Comparison of ENCODE assay signal across 29 cellular contexts in genomic region chr11:6458352-6458751, GRCh38. TPM values are rescaled to one million over a fixed set of nuclear protein-coding genes. Genes with fewer than 3 reads are reported as not detected.
"Had no signal": no experiment of that assay in that cellular context is flagged by ENCODE, and none has a peak within 500 bp of the region (broad histone marks: within the 10 kb centered on the region; RNA-seq: fewer than 3 reads in every experiment).

No MANE protein-coding gene starts in this region.

- H3K36me3 Mint-ChIP-seq: activated naive CD4-positive, alpha-beta T cell treated with anti-CD3 and anti-CD28 coated beads, Interleukin-2, amount 50 U/mL, for 72 hours had no signal

- H3K9me3 ChIP-seq: ascending aorta, Peyer's patch had no signal

- H3K4me1 ChIP-seq: ascending aorta, Peyer's patch had no signal

- H3K27me3 Mint-ChIP-seq: activated B cell treated with CpG ODN at 0.5 μM for 24 hours; activated CD4-positive, alpha-beta T cell treated with anti-CD3 and anti-CD28 coated beads, Interleukin-2, amount 10 ng/mL, durations not matched to agents 24 days and 14 days; activated naive CD8-positive, alpha-beta T cell treated with anti-CD3 and anti-CD28 coated beads, Interleukin-2, amount 50 U/mL, for 24 hours; brain; central memory CD8-positive, alpha-beta T cell had no signal

- H3K4me1 Mint-ChIP-seq: activated B cell treated with CpG ODN at 0.5 μM for 24 hours; activated CD4-positive, alpha-beta T cell treated with anti-CD3 and anti-CD28 coated beads, Interleukin-2, amount 10 ng/mL, durations not matched to agents 24 days and 14 days; activated naive CD8-positive, alpha-beta T cell treated with anti-CD3 and anti-CD28 coated beads, Interleukin-2, amount 50 U/mL, for 24 hours; brain; central memory CD8-positive, alpha-beta T cell had no signal

- H3K27ac ChIP-seq: ascending aorta, KMS-11, RWPE1 had no signal

- H3K27ac Mint-ChIP-seq: activated B cell treated with CpG ODN at 0.5 μM for 24 hours; activated CD4-positive, alpha-beta T cell treated with anti-CD3 and anti-CD28 coated beads, Interleukin-2, amount 10 ng/mL, durations not matched to agents 24 days and 14 days; activated naive CD8-positive, alpha-beta T cell treated with anti-CD3 and anti-CD28 coated beads, Interleukin-2, amount 50 U/mL, for 24 hours; brain; T-helper 1 cell treated with Interleukin-12 subunit alpha and Interleukin-12 subunit beta and Interleukin-4 antibody, amounts not matched to agents 30 μg/mL and 1 μg/mL, for 36 hours had no signal

- H3K4me3 ChIP-seq: ascending aorta, Peyer's patch had no signal

- H3K27me3 ChIP-seq: ascending aorta, Peyer's patch had no signal

- H3K9me3 Mint-ChIP-seq: activated B cell treated with CpG ODN at 0.5 μM for 24 hours; activated CD4-positive, alpha-beta T cell treated with anti-CD3 and anti-CD28 coated beads, Interleukin-2, amount 10 ng/mL, durations not matched to agents 24 days and 14 days; activated naive CD4-positive, alpha-beta T cell treated with anti-CD3 and anti-CD28 coated beads, Interleukin-2, amount 50 U/mL, for 72 hours; activated naive CD8-positive, alpha-beta T cell treated with anti-CD3 and anti-CD28 coated beads, Interleukin-2, amount 50 U/mL, for 24 hours; activated T-cell treated with anti-CD3 and anti-CD28 coated beads, Interleukin-2, amount 50 U/mL, for 4 hours; brain; central memory CD8-positive, alpha-beta T cell; T-helper 1 cell treated with Interleukin-12 subunit alpha and Interleukin-12 subunit beta and Interleukin-4 antibody, amounts not matched to agents 30 μg/mL and 1 μg/mL, for 36 hours had no signal

- H3K4me3 Mint-ChIP-seq: activated B cell treated with CpG ODN at 0.5 μM for 24 hours; activated CD4-positive, alpha-beta T cell treated with anti-CD3 and anti-CD28 coated beads, Interleukin-2, amount 10 ng/mL, durations not matched to agents 24 days and 14 days; activated naive CD8-positive, alpha-beta T cell treated with anti-CD3 and anti-CD28 coated beads, Interleukin-2, amount 50 U/mL, for 24 hours; activated T-cell treated with anti-CD3 and anti-CD28 coated beads, Interleukin-2, amount 50 U/mL, for 4 hours; brain; central memory CD8-positive, alpha-beta T cell; T-helper 1 cell treated with Interleukin-12 subunit alpha and Interleukin-12 subunit beta and Interleukin-4 antibody, amounts not matched to agents 30 μg/mL and 1 μg/mL, for 36 hours had no signal

- DNase-seq: activated B cell treated with CpG ODN at 0.5 μM for 24 hours; activated CD4-positive, alpha-beta T cell treated with anti-CD3 and anti-CD28 coated beads for 1 hour; activated CD4-positive, alpha-beta T cell treated with anti-CD3 and anti-CD28 coated beads, Interleukin-2, amount 10 ng/mL, durations not matched to agents 24 days and 14 days; activated CD4-positive, alpha-beta T cell treated with anti-CD3 and anti-CD28 coated beads, Interleukin-2, amount 50 U/mL, for 48 hours; activated CD8-positive, alpha-beta memory T cell treated with anti-CD3 and anti-CD28 coated beads for 24 hours; activated effector memory CD4-positive, alpha-beta T cell treated with anti-CD3 and anti-CD28 coated beads, Interleukin-2, amount 50 U/mL, for 16 hours; activated naive CD4-positive, alpha-beta T cell treated with Interleukin-2 at 50 U/mL for 16 hours; activated naive CD8-positive, alpha-beta T cell treated with anti-CD3 and anti-CD28 coated beads, Interleukin-2, amount 50 U/mL, for 24 hours; activated T-cell treated with anti-CD3 and anti-CD28 coated beads, Interleukin-2, amount 50 U/mL, for 4 hours; amniotic stem cell; NCI-H1092; NCI-H1417; NCI-H1694 treated with DMSO at 0.1 percent for 48 hours; NCI-H2029 treated with DMSO at 0.1 percent for 48 hours; NCI-H2171; NCI-H2227 treated with DMSO at 0.1 percent for 48 hours; NCI-H446 treated with DMSO at 0.1 percent for 48 hours; NCI-H526; NCI-H774; SHP77 had no signal

- ATAC-seq: activated naive CD4-positive, alpha-beta T cell treated with anti-CD3 and anti-CD28 coated beads, Interleukin-2, amount 50 U/mL, for 72 hours; activated naive CD8-positive, alpha-beta T cell treated with anti-CD3 and anti-CD28 coated beads, Interleukin-2, amount 50 U/mL, for 24 hours; activated T-cell treated with anti-CD3 and anti-CD28 coated beads, Interleukin-2, amount 50 U/mL, for 4 hours had no signal

RNA-seq across cellular contexts. Expression of gene HPX, which starts 17.6 kb away (rescaled TPM):
- total RNA-seq: activated CD4-positive, alpha-beta T cell treated with anti-CD3 and anti-CD28 coated beads, Interleukin-2, amount 10 ng/mL, durations not matched to agents 24 days and 14 days; SK-MEL-5 had no signal
